ENCODE assay signal across 5 cellular contexts in the genomic region with DNA sequence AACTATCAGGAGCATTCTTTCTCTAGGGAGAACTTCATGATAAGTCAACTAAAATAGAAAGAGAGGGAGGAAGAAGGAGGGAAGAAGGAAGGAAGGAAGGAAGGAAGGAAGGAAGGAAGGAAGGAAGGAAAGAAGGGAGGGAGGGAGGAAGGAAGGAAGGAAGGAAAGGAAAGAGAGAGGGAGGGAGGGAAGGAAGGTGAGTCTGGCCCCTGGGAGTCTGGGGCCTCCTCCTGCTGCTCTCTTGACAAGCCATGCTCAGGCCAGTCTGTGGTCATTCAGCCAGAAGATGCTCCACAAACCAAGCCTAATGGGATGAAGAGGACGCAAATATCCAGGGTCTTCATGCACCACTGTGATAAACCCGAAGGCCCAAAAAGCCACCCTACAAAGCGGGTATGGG.
"Had no signal": no experiment of that assay in that cellular context is flagged by ENCODE, and none has a peak within 500 bp of the region (broad histone marks: within the 10 kb centered on the region; RNA-seq: fewer than 3 reads in every experiment).

No MANE protein-coding gene starts in this region.

- H3K27ac ChIP-seq: HL-60 had no signal

- DNase-seq: IMR-90, KBM-7, KG1 had no signal

- H3K4me3 ChIP-seq: K562 had no signal
